ENCODE assay signal across 23 cellular contexts in genomic region chr12:16344269-16344668, GRCh38. TPM values are rescaled to one million over a fixed set of nuclear protein-coding genes. Genes with fewer than 3 reads are reported as not detected.
DNase-seq lines count a peak whose midpoint lies in the region; ATAC-seq, FAIRE-seq and TF ChIP-seq lines count a peak whose summit lies in the region.
"Had no signal": no experiment of that assay in that cellular context is flagged by ENCODE, and none has a peak within 500 bp of the region (broad histone marks: within the 10 kb centered on the region; RNA-seq: fewer than 3 reads in every experiment).

No MANE protein-coding gene starts in this region.

- 10 to 52% (median 38%) methylated on average over 3 of the region's 3 CpGs for WGBS in small intestine, 3 donors
- WGBS in SK-N-SH (ENCODE audit: low lambda C conversion rate), result 28% methylated on average over 3 of the region's 3 CpGs

- H3K27me3 ChIP-seq in HCT116 (ENCODE audit: insufficient read depth, low read length) (no peaks in the 10 kb centered on the region), SJCRH30 (no peaks in the 10 kb centered on the region), small intestine (ENCODE audit: control insufficient read depth in 2 of 2, insufficient read depth in 2 of 2, low read length in 2 of 2) (no peaks in the 10 kb centered on the region), SK-N-SH (ENCODE audit: insufficient read depth) (no peaks in the 10 kb centered on the region)
- H3K27me3 ChIP-seq: body of pancreas had no signal

- TF ChIP-seq CTCF in HCT116 (IDR thresholded peaks at IDR 0.05 in 2 of 3, conservative IDR thresholded peaks at IDR 0.05 in 1 of 3; ENCODE audit: borderline replicate concordance in 1 of 3, insufficient read depth in 1 of 3, low read depth in 2 of 3, low read length in 2 of 3) (no peak), fibroblast of villous mesenchyme (IDR thresholded peaks at IDR 0.05; ENCODE audit: insufficient read depth, low read depth, low read length) (no peak), SK-N-SH (IDR thresholded peaks at IDR 0.05) (no peak)

- H3K4me2 ChIP-seq in HCT116 (ENCODE audit: low read length) (no peak overlapping the region), SK-N-SH (no peak overlapping the region)

- POLR2A ChIA-PET in HCT116 (lab: Charles Lee) (no interaction called here), SK-N-SH (lab: Yijun Ruan, JAX) (no interaction called here)

- FAIRE-seq in small intestine (lab: Jason Lieb, UNC), result no peak
- FAIRE-seq: GM12892, urothelium cell line had no signal

- H4K20me1 ChIP-seq in HCT116 (ENCODE audit: insufficient read depth) (no peaks in the 10 kb centered on the region), SK-N-SH (ENCODE audit: insufficient read depth) (no peaks in the 10 kb centered on the region)

- RAD21 ChIA-PET in HCT116 (lab: Charles Lee; ENCODE audit: low non-redundant PET in 1 of 2, low total read pairs in 2 of 2, uncharacterized antibody in 2 of 2, unreplicated experiment in 2 of 2), result no interaction called here

- no peak for TF ChIP-seq EP300 in SK-N-SH (IDR thresholded peaks at IDR 0.05; ENCODE audit: borderline replicate concordance in 1 of 2, low read depth in 1 of 2, low read length in 1 of 2)

- H3K79me2 ChIP-seq in HCT116 (ENCODE audit: insufficient read depth, low read length), result peaks cover 24% of the 10 kb centered on the region
- no peaks in the 10 kb centered on the region for H3K79me2 ChIP-seq in SK-N-SH (ENCODE audit: insufficient read depth)

- H3K27ac ChIP-seq in HCT116 (ENCODE audit: low read depth, low read length), result no peak overlapping the region
- H3K27ac ChIP-seq in SJCRH30, result peak overlapping the region; percentile 3; the same call in 1 of the 2 replicates
- no peak overlapping the region for H3K27ac ChIP-seq in small intestine (ENCODE audit: low read depth in 1 of 2, low read length in 1 of 2)
- H3K27ac ChIP-seq in SK-N-SH (ENCODE audit: low read depth in 2 of 2, low read length in 1 of 2), result no peak overlapping the region
- H3K27ac ChIP-seq: body of pancreas, C4-2B, prostate gland, WERI-Rb-1 had no signal

- H3K9ac ChIP-seq in HCT116 (ENCODE audit: low read length) (no peak overlapping the region), SK-N-SH (no peak overlapping the region)

- ATAC-seq in HCT116 (no peak), GM19467 (IDR thresholded peaks at IDR 0.05; ENCODE audit: unreplicated experiment) (no peak)
- ATAC-seq: body of pancreas had no signal

- no peaks in the 10 kb centered on the region for H3F3A ChIP-seq in SK-N-SH (replicated peaks; ENCODE audit: insufficient read depth)

- TF ChIP-seq RAD21 in HCT116 (IDR thresholded peaks at IDR 0.05; ENCODE audit: low read depth), result no peak
- no peak for TF ChIP-seq RAD21 in SK-N-SH (IDR thresholded peaks at IDR 0.05; ENCODE audit: low read length)

- intact Hi-C loops in HCT116 (cut with micrococcal nuclease), result no loop called here

- H3K9me2 ChIP-seq in HCT116 (ENCODE audit: insufficient read depth) (no peaks in the 10 kb centered on the region), SK-N-SH (no peaks in the 10 kb centered on the region)

- no peaks in the 10 kb centered on the region for H3K36me3 ChIP-seq in HCT116 (ENCODE audit: control insufficient read depth in 1 of 2, insufficient read depth in 2 of 2, low read length in 2 of 2)
- no peaks in the 10 kb centered on the region for H3K36me3 ChIP-seq in SJCRH30
- H3K36me3 ChIP-seq in small intestine (ENCODE audit: control insufficient read depth in 2 of 2, insufficient read depth in 2 of 2, low read length in 2 of 2), result no peaks in the 10 kb centered on the region
- H3K36me3 ChIP-seq in SK-N-SH (replicated peaks in 1 of 2; ENCODE audit: control insufficient read depth in 1 of 2, insufficient read depth in 2 of 2, low read length in 1 of 2), result no peaks in the 10 kb centered on the region
- H3K36me3 ChIP-seq: prostate gland, WERI-Rb-1 had no signal

- DNase-seq in HCT116 (ENCODE audit: low read depth, low spot score) (no peak), SJCRH30 (peak in 1 of 2 experiments; percentile 17), fibroblast of villous mesenchyme (ENCODE audit: low read depth) (peak; percentile 58), small intestine (peak; percentile 56), SK-N-SH (no peak), HuH-7.5 (ENCODE audit: low spot score) (no peak)
- DNase-seq: activated CD4-positive, alpha-beta T cell treated with anti-CD3 and anti-CD28 coated beads, Interleukin-2, amount 10 ng/mL, durations not matched to agents 24 days and 14 days; activated gamma-delta T cell treated with Interleukin-2 at 50 U/mL for 16 hours; activated T-cell treated with anti-CD3 and anti-CD28 coated beads, Interleukin-2, amount 50 U/mL, for 24 hours; body of pancreas; effector CD8-positive, alpha-beta T cell; foreskin melanocyte; GOT3; NCI-H1436; Right ventricle myocardium superior; stimulated activated naive CD4-positive, alpha-beta T cell treated with Interleukin-2 at 50 U/mL for 16 hours; T-helper 9 cell; WERI-Rb-1 had no signal

- BruUV-seq in HCT116 (replicated peaks; lab: Mats Ljungman, UMichigan), result no TSS peak

- CTCF ChIA-PET in HCT116 (lab: Charles Lee), result no interaction called here
- CTCF ChIA-PET in SK-N-SH (lab: Yijun Ruan, JAX), result no interaction called here

- no peak overlapping the region for H3K4me3 ChIP-seq in HCT116 (replicated peaks in 1 of 2; ENCODE audit: low read depth in 1 of 2, low read length in 2 of 2)
- H3K4me3 ChIP-seq in SJCRH30, result no peak overlapping the region
- no peak overlapping the region for H3K4me3 ChIP-seq in fibroblast of villous mesenchyme (ENCODE audit: low read depth, low read length)
- H3K4me3 ChIP-seq in small intestine (ENCODE audit: low read depth in 1 of 2, low read length in 2 of 2), result no peak overlapping the region
- H3K4me3 ChIP-seq in SK-N-SH (ENCODE audit: low read depth in 2 of 2, low read length in 1 of 2), result no peak overlapping the region
- H3K4me3 ChIP-seq: body of pancreas, prostate gland had no signal

- H3K4me1 ChIP-seq in HCT116 (ENCODE audit: control insufficient read depth in 1 of 2, insufficient read depth in 2 of 2, low read length in 2 of 2) (peaks cover 8 to 27% of the 10 kb centered on the region in 2 experiments; a peak in 3 of 4 replicates), SJCRH30 (peaks cover 13% of the 10 kb centered on the region), small intestine (ENCODE audit: control insufficient read depth in 2 of 2, insufficient read depth in 1 of 2, low read depth in 1 of 2, low read length in 1 of 2) (no peaks in the 10 kb centered on the region), SK-N-SH (ENCODE audit: control insufficient read depth in 1 of 2, insufficient read depth in 2 of 2, low read depth in 1 of 2, low read length in 1 of 2) (no peaks in the 10 kb centered on the region)
- H3K4me1 ChIP-seq: prostate gland had no signal

- H3K9me3 ChIP-seq in HCT116 (ENCODE audit: control insufficient read depth in 1 of 2, insufficient read depth in 1 of 2, low read depth in 1 of 2, low read length in 2 of 2) (no peaks in the 10 kb centered on the region), SJCRH30 (replicated peaks) (no peaks in the 10 kb centered on the region), small intestine (ENCODE audit: control insufficient read depth, low read depth) (no peaks in the 10 kb centered on the region), SK-N-SH (no peaks in the 10 kb centered on the region)
- H3K9me3 ChIP-seq: body of pancreas, prostate gland had no signal

- H2AFZ ChIP-seq in HCT116 (ENCODE audit: low read depth, low read length, poor library complexity, severe bottlenecking), result peak overlapping the region; percentile 37
- H2AFZ ChIP-seq in SK-N-SH (ENCODE audit: low read depth), result no peak overlapping the region

- no peak for TF ChIP-seq POLR2A in HCT116 (IDR thresholded peaks at IDR 0.05; ENCODE audit: borderline replicate concordance, extremely low read depth, insufficient read depth, insufficient read length)

TF ChIP-seq in HCT116, 20 proteins besides CTCF, POLR2A, EP300 and RAD21 (continues in another document):
- TF ChIP-seq, protein P1, sequence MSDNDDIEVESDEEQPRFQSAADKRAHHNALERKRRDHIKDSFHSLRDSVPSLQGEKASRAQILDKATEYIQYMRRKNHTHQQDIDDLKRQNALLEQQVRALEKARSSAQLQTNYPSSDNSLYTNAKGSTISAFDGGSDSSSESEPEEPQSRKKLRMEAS (IDR thresholded peaks at IDR 0.05), result no peak
- TF ChIP-seq EZH2 (IDR thresholded peaks at IDR 0.05), result no peak
- TF ChIP-seq CBX3 (IDR thresholded peaks at IDR 0.05; ENCODE audit: low read depth), result no peak
- no peak for TF ChIP-seq JUND (IDR thresholded peaks at IDR 0.05)
- no peak for TF ChIP-seq YY1 (IDR thresholded peaks at IDR 0.05; ENCODE audit: extremely low read depth, insufficient replicate concordance, low read depth, low read length)
- no peak for TF ChIP-seq SP1 (IDR thresholded peaks at IDR 0.05; ENCODE audit: low read depth)
- TF ChIP-seq TCF7L2 (IDR thresholded peaks at IDR 0.05; ENCODE audit: borderline replicate concordance, extremely low read depth, insufficient read depth, insufficient read length), result no peak
- TF ChIP-seq ZNF274 (IDR thresholded peaks at IDR 0.05; ENCODE audit: low read depth, low read length), result no peak

TF ChIP-seq in SK-N-SH, 30 proteins besides CTCF, POLR2A, EP300 and RAD21 (continues in another document):
- TF ChIP-seq POLR2AphosphoS5 (IDR thresholded peaks at IDR 0.05; ENCODE audit: low read depth, low read length) (no peak), JUND (IDR thresholded peaks at IDR 0.05) (no peak), RXRA (IDR thresholded peaks at IDR 0.05; ENCODE audit: borderline replicate concordance, low read depth) (no peak)
- TF ChIP-seq, protein P1 (IDR thresholded peaks at IDR 0.05; ENCODE audit: low read depth), result no peak
- TF ChIP-seq, protein P2, sequence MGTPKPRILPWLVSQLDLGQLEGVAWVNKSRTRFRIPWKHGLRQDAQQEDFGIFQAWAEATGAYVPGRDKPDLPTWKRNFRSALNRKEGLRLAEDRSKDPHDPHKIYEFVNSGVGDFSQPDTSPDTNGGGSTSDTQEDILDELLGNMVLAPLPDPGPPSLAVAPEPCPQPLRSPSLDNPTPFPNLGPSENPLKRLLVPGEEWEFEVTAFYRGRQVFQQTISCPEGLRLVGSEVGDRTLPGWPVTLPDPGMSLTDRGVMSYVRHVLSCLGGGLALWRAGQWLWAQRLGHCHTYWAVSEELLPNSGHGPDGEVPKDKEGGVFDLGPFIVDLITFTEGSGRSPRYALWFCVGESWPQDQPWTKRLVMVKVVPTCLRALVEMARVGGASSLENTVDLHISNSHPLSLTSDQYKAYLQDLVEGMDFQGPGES (IDR thresholded peaks at IDR 0.05; ENCODE audit: low read depth, low read length), result no peak

RNA-seq across cellular contexts. Expression of gene MGST1, which starts 3.2 kb away (rescaled TPM):
- 111 TPM for total RNA-seq in HCT116 (2021; ENCODE audit: unreplicated experiment)
- polyA plus RNA-seq in HCT116 (2012), result 103 and 164 TPM in 2 replicates
- 37.7 and 42.2 TPM in 2 replicates for total RNA-seq in SJCRH30 (2014; rRNA removed; shearing (Covaris generic))
- 92.8 and 169 TPM in 2 replicates for total RNA-seq in fibroblast of villous mesenchyme
- 100 to 1,000 TPM in 1 of 3 donors, 10 to 100 TPM in 2; 34.7 to 290 (median 63.5) TPM for polyA plus RNA-seq in small intestine
- 4.8 and 7.1 TPM in 2 replicates for polyA plus RNA-seq in SK-N-SH (2012; rRNA removed)
- 8.0 and 9.5 TPM in 2 replicates for polyA plus RNA-seq in SK-N-SH (2012; cell fraction: cytosol; rRNA removed)
- polyA plus RNA-seq in SK-N-SH (2012; cell fraction: nucleus; rRNA removed), result 2.0 and 2.7 TPM in 2 replicates

Comparison
In these comparisons a context has a peak if more than half of its experiments do, and no peak if none do; other contexts are left out.
1. DNase-seq: peak in fibroblast of villous mesenchyme (single experiment) and small intestine (single experiment); none in HCT116 (single experiment), SK-N-SH (single experiment) and HuH-7.5 (single experiment).